In the genomic region with DNA sequence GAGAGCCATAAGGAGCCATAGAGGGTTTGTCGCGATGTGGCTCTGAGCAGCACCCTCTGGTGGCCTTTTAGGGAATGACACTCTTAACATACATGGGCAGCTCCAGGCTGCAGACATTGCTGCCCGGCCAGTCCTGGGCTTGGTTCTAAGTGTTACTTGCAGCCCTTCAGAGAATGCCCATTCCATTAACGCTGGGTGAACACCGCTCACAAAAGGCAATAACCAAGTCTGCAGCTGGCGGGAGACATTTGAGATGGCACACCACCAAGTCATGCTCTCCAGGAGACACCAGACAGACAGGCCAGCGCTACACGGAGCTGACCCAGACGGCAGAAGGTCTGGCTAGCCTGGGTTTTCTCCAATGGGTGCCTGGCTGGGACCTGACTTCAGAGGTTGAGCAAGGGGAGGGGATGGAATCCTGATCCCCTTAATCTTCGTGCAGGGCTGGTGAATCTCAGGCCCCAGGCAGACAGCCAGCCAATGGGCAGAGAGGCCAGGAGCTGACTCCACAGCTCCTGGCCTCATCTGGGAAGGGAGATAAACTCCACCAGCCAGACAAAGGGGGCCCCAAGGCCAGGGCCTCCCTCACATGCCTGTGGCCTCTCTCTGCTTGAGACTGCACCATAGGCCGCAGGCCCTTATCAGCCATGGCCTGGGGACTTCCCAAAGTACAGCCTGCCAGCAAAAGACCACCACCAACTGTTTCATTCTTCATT, we compare ENCODE assay signal across 7 cellular contexts. TPM values are rescaled to one million over a fixed set of nuclear protein-coding genes. Genes with fewer than 3 reads are reported as not detected.
DNase-seq lines count a peak whose midpoint lies in the region; ATAC-seq and TF ChIP-seq lines count a peak whose summit lies in the region.

No MANE protein-coding gene starts in this region.

- no peaks in the 10 kb centered on the region for H3K4me1 ChIP-seq in PC-3 (ENCODE audit: insufficient read depth, low read length)

- H3K4me2 ChIP-seq in PC-3 (ENCODE audit: low read length), result no peak overlapping the region
- H3K4me2 ChIP-seq in neural cell (ENCODE audit: low read length), result no peak overlapping the region

- intact Hi-C loops in PC-3 (cut with micrococcal nuclease), result loop anchor here (1.0 kb wide), 2 partner anchors 27 to 198 kb away; no protein-coding TSS in a partner anchor

- BruUV-seq in PC-3 (replicated peaks; lab: Mats Ljungman, UMichigan), result no TSS peak

- H3K36me3 Mint-ChIP-seq in activated T-cell treated with anti-CD3 and anti-CD28 coated beads, Interleukin-2, amount 50 U/mL, for 4 hours (ENCODE audit: insufficient read depth), result no peaks in the 10 kb centered on the region

- H3K9ac ChIP-seq in PC-3 (ENCODE audit: low read length) (no peak overlapping the region), neural cell (ENCODE audit: low read length) (no peak overlapping the region)

- H3K27me3 Mint-ChIP-seq in activated T-cell treated with anti-CD3 and anti-CD28 coated beads, Interleukin-2, amount 50 U/mL, for 4 hours (ENCODE audit: low read depth), result no peaks in the 10 kb centered on the region

- peak; percentile 96 for ATAC-seq in PC-3
- peak; percentile 77 to 85 for ATAC-seq in activated T-cell treated with anti-CD3 and anti-CD28 coated beads, Interleukin-2, amount 50 U/mL, for 4 hours

- POLR2A ChIA-PET in PC-3 (lab: Charles Lee; ENCODE audit: unreplicated experiment), result no interaction called here

- TF ChIP-seq EP300 in neural cell (conservative IDR thresholded peaks at IDR 0.05; ENCODE audit: poor library complexity, severe bottlenecking), result no peak

- H3K9me3 ChIP-seq in PC-3 (ENCODE audit: low read length) (no peaks in the 10 kb centered on the region), neural cell (ENCODE audit: low read length) (no peaks in the 10 kb centered on the region)

- TF ChIP-seq RAD21 in neural cell (conservative IDR thresholded peaks at IDR 0.05), result peak; percentile 68

- H3K9me2 ChIP-seq in PC-3 (replicated peaks; ENCODE audit: low read length), result no peaks in the 10 kb centered on the region
- H3K9me2 ChIP-seq in neural cell (ENCODE audit: insufficient read depth, low read length), result no peaks in the 10 kb centered on the region

- no peak overlapping the region for H3K4me3 Mint-ChIP-seq in activated T-cell treated with anti-CD3 and anti-CD28 coated beads, Interleukin-2, amount 50 U/mL, for 4 hours

- peak overlapping the region; percentile 34; the same call in 1 of the 2 replicates for H2AFZ ChIP-seq in PC-3 (ENCODE audit: low read length)
- H2AFZ ChIP-seq in neural cell (ENCODE audit: low read depth, low read length), result no peak overlapping the region

- H3K79me2 ChIP-seq in PC-3 (ENCODE audit: low read length) (no peaks in the 10 kb centered on the region), neural cell (replicated peaks; ENCODE audit: insufficient read depth, low read length) (no peaks in the 10 kb centered on the region)

- peak; percentile 57 for DNase-seq in Jurkat, Clone E6-1 (ENCODE audit: low read depth, low spot score)
- DNase-seq in PC-3 (peak; percentile 85), fibroblast of peridontal ligament (ENCODE audit: extremely low read depth) (peak; percentile 88)
- DNase-seq in activated T-cell treated with anti-CD3 and anti-CD28 coated beads, Interleukin-2, amount 50 U/mL, for 4 hours, result peak; percentile 64
- DNase-seq in stimulated activated naive CD4-positive, alpha-beta T cell treated with Interleukin-2 at 50 U/mL for 16 hours (lab: John Stamatoyannopoulos, UW), result peak; percentile 39

- peak; percentile 81 for TF ChIP-seq CTCF in GM12875 (IDR thresholded peaks at IDR 0.05; ENCODE audit: borderline replicate concordance, insufficient read depth, low read depth, low read length)
- TF ChIP-seq CTCF in PC-3 (conservative IDR thresholded peaks at IDR 0.05; ENCODE audit: low read depth, low read length), result peak; percentile 70
- TF ChIP-seq CTCF in neural cell (IDR thresholded peaks at IDR 0.05; ENCODE audit: poor library complexity, severe bottlenecking), result peak; percentile 75

- CTCF ChIA-PET in PC-3 (lab: Charles Lee), result interaction anchor here (0.5 to 1.5 kb wide), 3 partner anchors 14 to 27 kb away, joined by 3 to 5 read pairs (median 4); no protein-coding TSS in a partner anchor

- no peaks in the 10 kb centered on the region for H3K9me3 Mint-ChIP-seq in activated T-cell treated with anti-CD3 and anti-CD28 coated beads, Interleukin-2, amount 50 U/mL, for 4 hours

- H4K20me1 ChIP-seq in PC-3 (ENCODE audit: low read length) (no peaks in the 10 kb centered on the region), neural cell (ENCODE audit: insufficient read depth) (no peaks in the 10 kb centered on the region)

- no peaks in the 10 kb centered on the region for H3K27me3 ChIP-seq in PC-3 (ENCODE audit: low read length)
- H3K27me3 ChIP-seq in neural cell (ENCODE audit: insufficient read depth, low read depth, low read length), result no peaks in the 10 kb centered on the region

- H3F3A ChIP-seq in PC-3 (ENCODE audit: low read length, unreplicated experiment) (no peaks in the 10 kb centered on the region), neural cell (ENCODE audit: insufficient read depth, low read length, poor library complexity, severe bottlenecking) (no peaks in the 10 kb centered on the region)

- H3K4me1 Mint-ChIP-seq in activated T-cell treated with anti-CD3 and anti-CD28 coated beads, Interleukin-2, amount 50 U/mL, for 4 hours (ENCODE audit: low read depth), result peaks cover 7% of the 10 kb centered on the region

- no peak overlapping the region for H3K4me3 ChIP-seq in GM12875 (ENCODE audit: low read depth, low read length)
- no peak overlapping the region for H3K4me3 ChIP-seq in Jurkat, Clone E6-1 (ENCODE audit: low read length)
- H3K4me3 ChIP-seq in PC-3 (ENCODE audit: low read length), result no peak overlapping the region
- H3K4me3 ChIP-seq in neural cell (ENCODE audit: low read length), result no peak overlapping the region

- no peak overlapping the region for H3K27ac ChIP-seq in PC-3 (ENCODE audit: low read length)
- H3K27ac ChIP-seq in neural cell (ENCODE audit: low read length), result no peak overlapping the region

- H3K36me3 ChIP-seq in PC-3 (ENCODE audit: low read depth, low read length), result no peaks in the 10 kb centered on the region
- H3K36me3 ChIP-seq in neural cell (ENCODE audit: insufficient read depth, low read length), result no peaks in the 10 kb centered on the region

TF ChIP-seq in neural cell, 6 proteins besides CTCF, POLR2A, EP300 and RAD21:
- no peak for TF ChIP-seq TAF1 (IDR thresholded peaks at IDR 0.05; ENCODE audit: low read depth)
- TF ChIP-seq SMC3 (conservative IDR thresholded peaks at IDR 0.05; ENCODE audit: poor library complexity), result peak; percentile 80
- TF ChIP-seq EZH2 (IDR thresholded peaks at IDR 0.05; ENCODE audit: borderline replicate concordance, insufficient read depth, low read length, poor library complexity, severe bottlenecking), result no peak
TF ChIP-seq in neural cell: peak in this region for 1.

RNA-seq across cellular contexts. Expression of gene ZDHHC7, which starts 58.8 kb away (rescaled TPM):
- polyA plus RNA-seq in Jurkat, Clone E6-1 (2012; ENCODE audit: insufficient read depth, insufficient read length), result 19.7 TPM
- total RNA-seq in PC-3 (2014; rRNA removed), result 37.0 and 42.1 TPM in 2 replicates
- total RNA-seq in activated T-cell treated with anti-CD3 and anti-CD28 coated beads, Interleukin-2, amount 50 U/mL, for 4 hours, result 10 to 100 TPM; 27.2 to 34.6 (median 31.8) TPM
- polyA plus RNA-seq in neural cell, result 33.8 and 34.1 TPM in 2 replicates
- 25.5 and 29.7 TPM in 2 replicates for polyA minus RNA-seq in neural cell
